In the genomic region with DNA sequence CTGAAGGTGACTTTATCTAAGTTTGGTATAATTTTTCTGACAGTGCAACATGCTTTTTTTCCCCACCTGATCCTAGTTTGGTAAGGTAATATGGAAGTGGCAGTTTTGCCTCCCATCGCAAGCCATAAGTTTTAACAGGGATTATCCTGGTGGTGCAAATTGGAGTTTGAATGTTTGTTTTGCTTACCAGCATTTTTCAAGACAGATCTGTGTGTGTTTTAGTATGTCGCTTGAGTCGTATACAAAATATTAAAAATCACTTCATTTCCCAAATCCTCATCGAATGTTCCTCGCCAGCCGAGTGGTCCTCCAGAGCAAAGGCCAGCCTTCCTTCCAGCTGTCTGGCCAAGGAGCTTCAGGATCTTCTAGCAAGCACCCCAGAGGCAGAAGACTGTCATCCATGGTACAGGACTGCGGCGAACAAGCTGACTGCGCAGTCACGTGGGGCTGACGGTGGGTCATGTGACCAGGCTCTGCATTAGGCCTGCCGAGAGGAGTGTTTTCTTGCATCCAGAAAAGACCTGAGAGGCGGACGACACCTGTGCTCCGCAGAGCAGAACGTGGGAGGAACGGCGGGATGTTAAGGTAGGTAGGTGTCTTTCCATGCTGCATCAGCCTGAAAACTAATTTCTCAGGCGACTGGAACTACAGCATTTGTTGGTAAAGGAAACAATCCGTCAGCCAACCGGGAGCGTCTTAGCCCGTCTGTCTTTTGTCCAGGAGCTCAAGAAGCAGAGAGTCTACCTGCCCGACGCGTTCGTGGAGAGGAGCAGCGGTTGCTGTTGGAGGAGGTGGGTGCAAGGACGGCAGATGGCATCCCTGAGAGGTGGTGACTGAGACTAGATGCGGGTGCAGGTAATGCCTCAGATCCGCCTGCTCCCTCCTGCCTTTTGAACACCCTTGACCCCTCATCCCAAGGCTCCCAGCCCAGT, we compare ENCODE assay signal across 8 cellular contexts. TPM values are rescaled to one million over a fixed set of nuclear protein-coding genes. Genes with fewer than 3 reads are reported as not detected.
A peak's percentile ranks its signal among the peaks of the same experiment; 100 is the strongest.
DNase-seq lines count a peak whose midpoint lies in the region; ATAC-seq, FAIRE-seq and TF ChIP-seq lines count a peak whose summit lies in the region.

A gene with protein sequence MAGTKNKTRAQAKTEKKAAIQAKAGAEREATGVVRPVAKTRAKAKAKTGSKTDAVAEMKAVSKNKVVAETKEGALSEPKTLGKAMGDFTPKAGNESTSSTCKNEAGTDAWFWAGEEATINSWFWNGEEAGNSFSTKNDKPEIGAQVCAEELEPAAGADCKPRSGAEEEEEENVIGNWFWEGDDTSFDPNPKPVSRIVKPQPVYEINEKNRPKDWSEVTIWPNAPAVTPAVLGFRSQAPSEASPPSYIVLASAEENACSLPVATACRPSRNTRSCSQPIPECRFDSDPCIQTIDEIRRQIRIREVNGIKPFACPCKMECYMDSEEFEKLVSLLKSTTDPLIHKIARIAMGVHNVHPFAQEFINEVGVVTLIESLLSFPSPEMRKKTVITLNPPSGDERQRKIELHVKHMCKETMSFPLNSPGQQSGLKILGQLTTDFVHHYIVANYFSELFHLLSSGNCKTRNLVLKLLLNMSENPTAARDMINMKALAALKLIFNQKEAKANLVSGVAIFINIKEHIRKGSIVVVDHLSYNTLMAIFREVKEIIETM (plus strand): TSS at position 507 of the 932 bp plus-strand sequence. CDS start 28,253 bp downstream, outside the sequence.

- H3K4me1 ChIP-seq in GM23248 (ENCODE audit: insufficient read depth) = no peaks in the 10 kb centered on the region
- H3K4me1 ChIP-seq in keratinocyte (ENCODE audit: control insufficient read depth, extremely low read depth, insufficient read depth, low read length) = peaks cover 11% of the 10 kb centered on the region

- H3K36me3 ChIP-seq in GM23248 (ENCODE audit: low read depth) (no peaks in the 10 kb centered on the region), keratinocyte (ENCODE audit: control insufficient read depth in 2 of 2, extremely low read depth in 1 of 2, insufficient read depth in 2 of 2, low read length in 2 of 2) (no peaks in the 10 kb centered on the region)

- H3K79me2 ChIP-seq in GM23248 (ENCODE audit: insufficient read depth) (no peaks in the 10 kb centered on the region), keratinocyte (ENCODE audit: control insufficient read depth, insufficient read depth, low read length) (no peaks in the 10 kb centered on the region)

- dilution Hi-C loops in keratinocyte (cut with MboI; ENCODE audit: extremely low pct_ligation_motif_present, low sequenced_read_pairs) = no loop called here

- no peaks in the 10 kb centered on the region for H3K9me1 ChIP-seq in keratinocyte (ENCODE audit: control insufficient read depth, extremely low read depth, insufficient read depth, low read length)

- H4K20me1 ChIP-seq in GM23248 (ENCODE audit: insufficient read depth) = no peaks in the 10 kb centered on the region
- H4K20me1 ChIP-seq in keratinocyte (ENCODE audit: control insufficient read depth, extremely low read depth, insufficient read depth, low read length) = no peaks in the 10 kb centered on the region

- WGBS in GM23248 (ENCODE audit: low coverage in 1 of 2, low lambda C conversion rate in 2 of 2, missing lambda C conversion rate in 2 of 2), 2 experiments = 0 to 3% methylated on average over 20 to 27 of the region's 31 CpGs

- H3K9me3 ChIP-seq in GM23248 (ENCODE audit: low read depth) (no peaks in the 10 kb centered on the region), keratinocyte (ENCODE audit: control insufficient read depth, low read depth, low read length) (no peaks in the 10 kb centered on the region)

- peak; percentile 64 for DNase-seq in Caki2 (ENCODE audit: low read depth)
- DNase-seq in GM23248 = peak; percentile 81
- DNase-seq in NCI-H128 (lab: John Stamatoyannopoulos, UW; ENCODE audit: unreplicated experiment) = peak; percentile 44
- peak; percentile 59 to 76 for DNase-seq in cardiac fibroblast (ENCODE audit: low read depth in 2 of 2)
- peak; percentile 5 for DNase-seq in keratinocyte (ENCODE audit: low read depth, low spot score)
- DNase-seq in stimulated activated CD4-positive, alpha-beta T cell treated with anti-CD3 and anti-CD28 coated beads, Interleukin-15, amount 100 ng/mL, for 48 hours (ENCODE audit: low read depth in 2 of 2) = peak; percentile 44 to 65
- DNase-seq in NK-92 (lab: John Stamatoyannopoulos, UW; ENCODE audit: unreplicated experiment) = no peak

- H3K27ac ChIP-seq in GM23248 (0 out of 2 replicates have a peak within 1 kb of the TSS, but pooled peaks have one; percentile 21), keratinocyte (ENCODE audit: control insufficient read depth, insufficient read depth, low read length) (peak within 1 kb of the TSS; percentile 24)

- peak; percentile 43 for FAIRE-seq in keratinocyte (lab: Jason Lieb, UNC)

- H2AFZ ChIP-seq in GM23248 (peak within 1 kb of the TSS; percentile 90), keratinocyte (ENCODE audit: control insufficient read depth, low read length) (peak within 1 kb of the TSS; percentile 92)

- no peak for TF ChIP-seq CTCF in cardiac fibroblast (IDR thresholded peaks at IDR 0.05; ENCODE audit: low read depth, low read length)
- no peak for TF ChIP-seq CTCF in keratinocyte (optimal IDR thresholded peaks at IDR 0.05 in 1 of 3, IDR thresholded peaks at IDR 0.05 in 1 of 3, conservative IDR thresholded peaks at IDR 0.05 in 1 of 3; ENCODE audit: extremely low read depth in 1 of 3, insufficient read depth in 2 of 3, low read length in 3 of 3)

- no peaks in the 10 kb centered on the region for H3F3A ChIP-seq in GM23248 (ENCODE audit: insufficient read depth)

- H3K27me3 ChIP-seq in GM23248 (replicated peaks; ENCODE audit: insufficient read depth) (no peaks in the 10 kb centered on the region), keratinocyte (ENCODE audit: control insufficient read depth, extremely low read depth, insufficient read depth, low read length) (no peaks in the 10 kb centered on the region)

- H3K4me3 ChIP-seq in GM23248 (peak within 1 kb of the TSS; percentile 73), cardiac fibroblast (replicated peaks in 1 of 2; ENCODE audit: low read depth in 2 of 2, low read length in 2 of 2) (peak within 1 kb of the TSS; percentile 48 to 55), keratinocyte (ENCODE audit: control insufficient read depth in 2 of 3, extremely low read depth in 1 of 3, insufficient read depth in 2 of 3, low read depth in 1 of 3, low read length in 3 of 3) (peak within 1 kb of the TSS; percentile 35 to 71 (median 64))

- H3K4me2 ChIP-seq in GM23248 (ENCODE audit: unreplicated experiment) (peak within 1 kb of the TSS; percentile 82), keratinocyte (ENCODE audit: control insufficient read depth, extremely low read depth, insufficient read depth, low read depth, low read length) (peak within 1 kb of the TSS; percentile 84)

- H3K9ac ChIP-seq in GM23248 = peak within 1 kb of the TSS; percentile 88
- H3K9ac ChIP-seq in keratinocyte (ENCODE audit: control insufficient read depth, extremely low read depth, insufficient read depth, low read length) = peak within 1 kb of the TSS; percentile 59

- in situ Hi-C loops in Caki2 (cut with HindIII; ENCODE audit: low pct_unique_long_range_greater_than_20kb, low sequenced_read_pairs) (no loop called here), GM23248 (cut with MboI) (no loop called here)

- H3K9me2 ChIP-seq in GM23248 (ENCODE audit: insufficient read depth) = no peaks in the 10 kb centered on the region

- ATAC-seq in activated CD4-positive, CD25-positive, alpha-beta regulatory T cell treated with anti-CD3 and anti-CD28 coated beads, Interleukin-2, amount 50 U/mL, for 24 hours = peak; percentile 100

RNA-seq across cellular contexts. Expression of the gene that starts here (rescaled TPM):
- total RNA-seq in Caki2 (2014; rRNA removed; shearing (Covaris generic); ENCODE audit: low replicate concordance) = 0.55 and 3.3 TPM in 2 replicates
- total RNA-seq in GM23248 (2014; rRNA removed; shearing (Covaris generic)) = 0.89 and 1.5 TPM in 2 replicates
- polyA plus RNA-seq in GM23248 (2016; fragmentation: Nextera tagmentation; extraction: Ambion mirVana) (2.6 and 2.7 TPM in 2 replicates), keratinocyte (3.0 to 3.1 TPM (median 3.0 TPM) in 3 replicates)
- 1.1 TPM for polyA plus RNA-seq in keratinocyte (2011; ENCODE audit: low read depth)
- 2.2 and 3.4 TPM in 2 replicates for polyA plus RNA-seq in keratinocyte (2011; cell fraction: cytosol; rRNA removed)
- polyA plus RNA-seq in keratinocyte (2011; cell fraction: nucleus; rRNA removed) = 2.9 and 4.1 TPM in 2 replicates
- polyA plus RNA-seq in keratinocyte (2012; ENCODE audit: low replicate concordance) = 1.5 and 2.6 TPM in 2 replicates
- 1.1 to 4.6 TPM (median 4.5 TPM) in 3 replicates for polyA minus RNA-seq in keratinocyte
- 6.5 TPM for polyA minus RNA-seq in keratinocyte (2011; cell fraction: cytosol; rRNA and poly(A)+ RNA removed)
- polyA minus RNA-seq in keratinocyte (2011; cell fraction: nucleus; rRNA and poly(A)+ RNA removed) = 3.1 and 6.2 TPM in 2 replicates
